In the genomic region with DNA sequence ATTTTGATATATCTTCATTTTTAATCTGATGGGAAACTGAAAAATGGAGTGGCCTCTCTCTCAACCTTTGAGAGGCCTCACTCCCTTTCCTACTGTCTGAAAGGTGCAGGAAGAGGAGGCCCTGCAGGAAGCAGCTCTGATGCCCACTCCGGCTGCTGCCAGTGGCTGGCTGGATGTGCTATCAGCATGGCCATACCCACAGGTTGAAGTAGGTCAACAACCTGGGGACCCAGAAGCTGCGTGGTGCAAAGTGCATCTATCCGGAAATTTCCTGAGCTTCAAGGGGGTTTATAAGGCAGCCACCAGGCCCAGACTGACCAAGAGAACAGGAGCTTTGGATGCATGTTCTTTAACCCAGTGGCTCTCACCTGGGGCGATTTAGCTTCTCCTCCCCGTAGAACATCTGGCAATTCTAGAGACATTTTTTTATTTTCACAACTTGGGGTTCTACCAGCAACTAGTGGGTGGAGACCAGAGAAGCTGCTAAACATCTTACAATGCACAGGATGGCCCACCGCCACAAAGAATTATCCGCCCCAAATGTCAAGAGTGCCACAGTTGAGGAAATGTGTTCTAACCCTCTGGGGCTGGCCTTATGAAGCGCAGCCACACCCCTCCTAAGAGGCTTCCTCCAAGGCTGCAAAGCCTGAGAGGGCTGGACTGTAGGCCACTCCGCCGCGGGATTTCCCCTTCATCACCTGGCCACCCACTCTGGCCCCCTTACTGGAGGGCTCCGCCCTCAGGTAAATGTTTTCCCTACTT, we compare ENCODE assay signal across 9 cellular contexts. TPM values are rescaled to one million over a fixed set of nuclear protein-coding genes. Genes with fewer than 3 reads are reported as not detected.
DNase-seq lines count a peak whose midpoint lies in the region; ATAC-seq and TF ChIP-seq lines count a peak whose summit lies in the region.
"Had no signal": no experiment of that assay in that cellular context is flagged by ENCODE, and none has a peak within 500 bp of the region (broad histone marks: within the 10 kb centered on the region; RNA-seq: fewer than 3 reads in every experiment).

No MANE protein-coding gene starts in this region.

- H3K18ac ChIP-seq in neuronal stem cell (ENCODE audit: low read length), result no peak overlapping the region

- TF ChIP-seq CTCF in GM23338 (conservative IDR thresholded peaks at IDR 0.05; ENCODE audit: low read depth in 2 of 2), result no peak

- peaks cover 3% of the 10 kb centered on the region for H3K27me3 Mint-ChIP-seq in GM23338 (ENCODE audit: insufficient read depth, low read depth, poor library complexity)

- peaks cover 9% of the 10 kb centered on the region; the same call in 2 of the 3 replicates for H3K4me1 Mint-ChIP-seq in GM23338

- no CpG with 5 or more reads among the region's 12 CpGs for WGBS in neuronal stem cell (ENCODE audit: extremely low coverage in 2 of 2, insufficient read length in 2 of 2, insufficient replicate concordance in 1 of 2), 2 donors

- ATAC-seq in GM18873 (IDR thresholded peaks at IDR 0.05; ENCODE audit: low FRiP score, unreplicated experiment), result peak; percentile 28
- peak; percentile 56 for ATAC-seq in GM23338
- ATAC-seq in GM18519 (IDR thresholded peaks at IDR 0.05; ENCODE audit: low FRiP score, unreplicated experiment), result no peak

- H3K27me3 ChIP-seq in GM23338 (ENCODE audit: insufficient read depth), result no peaks in the 10 kb centered on the region
- H3K27me3 ChIP-seq in Karpas-422 (ENCODE audit: low read length), result 0 out of 2 replicates have a peak, but pooled peaks cover 6% of the 10 kb centered on the region
- peaks cover 0 to 24% (median 0%) of the 10 kb centered on the region in 3 experiments for H3K27me3 ChIP-seq in neuronal stem cell (ENCODE audit: control insufficient read depth in 3 of 3, insufficient read depth in 3 of 3, low read depth in 1 of 3, low read length in 3 of 3)

- no peak overlapping the region for H3K23ac ChIP-seq in neuronal stem cell (ENCODE audit: low read depth, low read length, poor library complexity)

- no peaks in the 10 kb centered on the region for H3K79me2 ChIP-seq in GM23338 (replicated peaks; ENCODE audit: insufficient read depth)
- no peaks in the 10 kb centered on the region for H3K79me2 ChIP-seq in Karpas-422 (ENCODE audit: low read length)

- H3K14ac ChIP-seq in neuronal stem cell (ENCODE audit: low read length), result peak overlapping the region; percentile 66

- peaks cover 4% of the 10 kb centered on the region; the same call in 2 of the 3 replicates for H3K9me3 Mint-ChIP-seq in GM23338

- no peaks in the 10 kb centered on the region for H3K36me3 Mint-ChIP-seq in GM23338 (ENCODE audit: low read depth)

- H3K9ac ChIP-seq in Karpas-422 (ENCODE audit: low read length), result no peak overlapping the region
- H3K9ac ChIP-seq in neuronal stem cell (ENCODE audit: low read depth, low read length, poor library complexity), result no peak overlapping the region

- no peak overlapping the region for H2BK120ac ChIP-seq in neuronal stem cell (ENCODE audit: low read depth, low read length)

- H2BK12ac ChIP-seq in neuronal stem cell (ENCODE audit: low read length), result no peak overlapping the region

- no peak overlapping the region for H2BK15ac ChIP-seq in neuronal stem cell (ENCODE audit: low read length)

- H3K4me1 ChIP-seq in GM23338 (ENCODE audit: insufficient read depth), result peaks cover 11% of the 10 kb centered on the region
- H3K4me1 ChIP-seq in Karpas-422 (ENCODE audit: low read length), result peaks cover 23% of the 10 kb centered on the region
- no peaks in the 10 kb centered on the region for H3K4me1 ChIP-seq in neuronal stem cell (ENCODE audit: control insufficient read depth in 2 of 2, insufficient read depth in 1 of 2, low read depth in 1 of 2, low read length in 2 of 2)
- H3K4me1 ChIP-seq: prostate gland had no signal

- H3K4me3 Mint-ChIP-seq in GM23338, result no peak overlapping the region

- 0 out of 2 replicates have a peak, but pooled peaks cover 3% of the 10 kb centered on the region for H3F3A ChIP-seq in GM23338 (replicated peaks; ENCODE audit: low read depth)

- no peak overlapping the region for H2AK5ac ChIP-seq in neuronal stem cell (ENCODE audit: low read depth, low read length)

- no peak overlapping the region for H3K27ac ChIP-seq in GM23338 (ENCODE audit: low read depth)
- no peak overlapping the region for H3K27ac ChIP-seq in Karpas-422 (ENCODE audit: low read length)
- no peak overlapping the region for H3K27ac ChIP-seq in neuronal stem cell (replicated peaks; ENCODE audit: low read length)

- no peaks in the 10 kb centered on the region for H3K79me1 ChIP-seq in neuronal stem cell (ENCODE audit: low read depth, low read length)

- H2AFZ ChIP-seq in GM23338 (0 out of 2 replicates have a peak overlapping the region, but pooled peaks have one; percentile 97), Karpas-422 (ENCODE audit: low read length) (no peak overlapping the region), neuronal stem cell (ENCODE audit: low read length) (no peak overlapping the region)

- H3K4me2 ChIP-seq in GM23338 (no peak overlapping the region), Karpas-422 (ENCODE audit: low read depth, low read length, poor library complexity, severe bottlenecking) (peak overlapping the region; percentile 61), neuronal stem cell (ENCODE audit: insufficient read depth, low read length, poor library complexity, severe bottlenecking) (no peak overlapping the region)

- H4K20me1 ChIP-seq in GM23338 (replicated peaks; ENCODE audit: insufficient read depth), result no peaks in the 10 kb centered on the region
- peaks cover 13% of the 10 kb centered on the region for H4K20me1 ChIP-seq in Karpas-422 (ENCODE audit: insufficient read depth, low read depth, low read length)

- no peak overlapping the region for H4K8ac ChIP-seq in neuronal stem cell (ENCODE audit: low read depth, low read length)

- no peaks in the 10 kb centered on the region for H3K36me3 ChIP-seq in GM23338 (ENCODE audit: insufficient read depth)
- no peaks in the 10 kb centered on the region for H3K36me3 ChIP-seq in Karpas-422 (ENCODE audit: insufficient read depth, low read length)
- no peaks in the 10 kb centered on the region for H3K36me3 ChIP-seq in neuronal stem cell (replicated peaks in 1 of 2; ENCODE audit: control insufficient read depth in 2 of 2, insufficient read depth in 2 of 2, low read length in 2 of 2)
- H3K36me3 ChIP-seq: prostate gland had no signal

- H3K4me3 ChIP-seq in GM23338 (no peak overlapping the region), Karpas-422 (ENCODE audit: low read length) (no peak overlapping the region), neuronal stem cell (ENCODE audit: low read length in 2 of 2) (no peak overlapping the region)

- DNase-seq in GM23338 (ENCODE audit: low spot score) (peak; percentile 21), Karpas-422 (no peak), neuronal stem cell (ENCODE audit: low spot score) (no peak), NCI-H748 (lab: John Stamatoyannopoulos, UW; ENCODE audit: unreplicated experiment) (no peak), NCI-H524 treated with DMSO at 0.1 percent for 48 hours (lab: John Stamatoyannopoulos, UW) (no peak)
- DNase-seq in activated CD4-positive, alpha-beta T cell treated with anti-CD3 and anti-CD28 coated beads, Interleukin-2, amount 50 U/mL, for 4 hours, result no peak

- H3K9me3 ChIP-seq in Karpas-422 (ENCODE audit: low read length) (peaks cover 20% of the 10 kb centered on the region), neuronal stem cell (replicated peaks in 1 of 2; ENCODE audit: control insufficient read depth in 2 of 2, insufficient read depth in 1 of 2, low read depth in 1 of 2, low read length in 2 of 2) (peaks cover 0 to 4% of the 10 kb centered on the region in 2 donors)
- H3K9me3 ChIP-seq: prostate gland had no signal

- no peaks in the 10 kb centered on the region for H3K9me2 ChIP-seq in GM23338 (ENCODE audit: insufficient read depth)
- no peaks in the 10 kb centered on the region for H3K9me2 ChIP-seq in Karpas-422 (replicated peaks; ENCODE audit: insufficient read depth, low read length)

- no peak overlapping the region for H2BK5ac ChIP-seq in neuronal stem cell (ENCODE audit: low read length)

- H3K4ac ChIP-seq in neuronal stem cell (ENCODE audit: low read length), result no peak overlapping the region

- no peak overlapping the region for H3K27ac Mint-ChIP-seq in GM23338

- no peak overlapping the region for H4K91ac ChIP-seq in neuronal stem cell (ENCODE audit: low read depth, low read length, poor library complexity)

TF ChIP-seq in GM23338, 12 proteins besides CTCF, POLR2A, EP300 and RAD21 (continues in another document):
- TF ChIP-seq ZNF114 (CRISPR knock-in tag; IDR thresholded peaks at IDR 0.05) (no peak), POLR2AphosphoS5 (IDR thresholded peaks at IDR 0.05; ENCODE audit: low read depth) (no peak)
- TF ChIP-seq, protein P1, sequence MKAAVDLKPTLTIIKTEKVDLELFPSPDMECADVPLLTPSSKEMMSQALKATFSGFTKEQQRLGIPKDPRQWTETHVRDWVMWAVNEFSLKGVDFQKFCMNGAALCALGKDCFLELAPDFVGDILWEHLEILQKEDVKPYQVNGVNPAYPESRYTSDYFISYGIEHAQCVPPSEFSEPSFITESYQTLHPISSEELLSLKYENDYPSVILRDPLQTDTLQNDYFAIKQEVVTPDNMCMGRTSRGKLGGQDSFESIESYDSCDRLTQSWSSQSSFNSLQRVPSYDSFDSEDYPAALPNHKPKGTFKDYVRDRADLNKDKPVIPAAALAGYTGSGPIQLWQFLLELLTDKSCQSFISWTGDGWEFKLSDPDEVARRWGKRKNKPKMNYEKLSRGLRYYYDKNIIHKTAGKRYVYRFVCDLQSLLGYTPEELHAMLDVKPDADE (IDR thresholded peaks at IDR 0.05), result no peak

RNA-seq across cellular contexts. Expression of gene BATF, which starts 8.2 kb away (rescaled TPM):
- not detected in 2 replicates for total RNA-seq in GM23338 (2014; rRNA removed; shearing (Covaris generic))
- polyA plus RNA-seq in GM23338 (2016; fragmentation: Nextera tagmentation; extraction: Ambion mirVana), result not detected in 2 replicates
- not detected in 2 replicates for total RNA-seq in Karpas-422 (2014; rRNA removed; shearing (Covaris generic); ENCODE audit: low replicate concordance)
- polyA plus RNA-seq in neuronal stem cell (2013, experiment 1 of 2), result not detected
- polyA plus RNA-seq in neuronal stem cell (2013, experiment 2 of 2), result not detected
